ENCODE assay signal across 1 cellular context in genomic region chr2:100043246-100043890, GRCh38.
TF ChIP-seq lines count a peak whose summit lies in the region.

No MANE protein-coding gene starts in this region.

TF ChIP-seq in IMR-90, 13 proteins besides CTCF, POLR2A, EP300 and RAD21:
- no peak for TF ChIP-seq CHD1 (IDR thresholded peaks at IDR 0.05; ENCODE audit: low read depth, low read length)
